27 cellular contexts compared by ENCODE assay signal in the genomic region with DNA sequence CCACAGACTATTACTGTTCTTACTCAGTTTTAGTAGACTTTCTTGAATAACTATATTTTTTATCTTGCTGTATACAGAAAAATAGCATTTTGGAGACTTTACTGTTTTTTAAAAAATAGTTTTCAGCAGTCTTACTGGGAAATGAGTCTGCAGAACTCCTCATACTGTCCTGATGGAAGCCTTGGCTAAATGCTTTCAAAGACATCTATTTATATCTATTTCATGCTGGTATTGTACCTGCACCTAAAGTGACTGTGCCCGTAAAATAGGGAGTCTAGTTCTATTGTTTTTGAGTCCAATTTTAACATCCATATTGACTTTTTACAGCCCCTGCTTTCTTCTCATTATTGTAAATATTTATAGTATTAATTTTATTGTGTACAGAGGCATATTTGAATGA.
"Had no signal": no experiment of that assay in that cellular context is flagged by ENCODE, and none has a peak within 500 bp of the region (broad histone marks: within the 10 kb centered on the region; RNA-seq: fewer than 3 reads in every experiment).

No MANE protein-coding gene starts in this region.

- H3K27me3 ChIP-seq: gastrocnemius medialis, hepatocyte, left lung, neutrophil, pancreas, suprapubic skin, transverse colon, upper lobe of right lung, uterus had no signal

- H3K4me2 ChIP-seq: hepatocyte, smooth muscle cell had no signal

- DNase-seq: cortex of kidney; effector memory CD8-positive, alpha-beta T cell; foreskin fibroblast; gastrocnemius medialis; head of caudate nucleus; kidney; lower lobe of right lung; naive B cell; pancreas; retina; stimulated activated CD4-positive, alpha-beta T cell treated with anti-CD3 and anti-CD28 coated beads, Interleukin-12 subunit alpha, Interleukin-12 subunit beta, amount 100 ng/mL, for 4 hours; stimulated activated CD4-positive, alpha-beta T cell treated with anti-CD3 and anti-CD28 coated beads, Interleukin-1b, Interleukin-23, amount 100 ng/mL, for 48 hours; stimulated activated CD4-positive, alpha-beta T cell treated with anti-CD3 and anti-CD28 coated beads, Interleukin-4, amount 100 ng/mL, for 1 hour; stimulated activated CD8-positive, alpha-beta memory T cell treated with anti-CD3 and anti-CD28 coated beads, Interleukin-4, amount 100 ng/mL, for 48 hours; stimulated activated naive CD4-positive, alpha-beta T cell; stimulated activated naive CD8-positive, alpha-beta T cell treated with anti-CD3 and anti-CD28 coated beads, Interleukin-15, amount 100 ng/mL, for 72 hours; transverse colon; upper lobe of right lung; uterus had no signal

- H3K36me3 ChIP-seq: gastrocnemius medialis, left lung, lower lobe of right lung, pancreas, suprapubic skin, transverse colon, upper lobe of right lung, uterus had no signal

- H3K4me3 ChIP-seq: gastrocnemius medialis, hepatocyte, left lung, lower lobe of right lung, pancreas, smooth muscle cell, suprapubic skin, transverse colon, upper lobe of right lung, uterus had no signal

- H2AFZ ChIP-seq: hepatocyte had no signal

- H3K79me2 ChIP-seq: hepatocyte had no signal

- ATAC-seq: effector memory CD8-positive, alpha-beta T cell; gastrocnemius medialis; lower lobe of right lung; natural killer cell treated with Interleukin-12 subunit alpha and Interleukin-12 subunit beta and Interleukin-15 and Interleukin-18, amount 100 ng/mL, for 72 hours; pancreas; sciatic nerve; stimulated activated naive CD8-positive, alpha-beta T cell treated with anti-CD3 and anti-CD28 coated beads, Interleukin-15, amount 100 ng/mL, for 72 hours; upper lobe of right lung had no signal

- H3K27ac ChIP-seq: gastrocnemius medialis, hepatocyte, left lung, lower lobe of right lung, neutrophil, pancreas, suprapubic skin, transverse colon, upper lobe of right lung, uterus had no signal

- H3K4me1 ChIP-seq: gastrocnemius medialis, left lung, lower lobe of right lung, pancreas, transverse colon, upper lobe of right lung, uterus had no signal

- FAIRE-seq: endometrium, kidney, pancreas had no signal

- H3K9me3 ChIP-seq: gastrocnemius medialis, left lung, lower lobe of right lung, neutrophil, pancreas, suprapubic skin, transverse colon, upper lobe of right lung, uterus had no signal
